ENCODE assay signal across 8 cellular contexts in genomic region chr3:39383913-39384664, GRCh38. TPM values are rescaled to one million over a fixed set of nuclear protein-coding genes. Genes with fewer than 3 reads are reported as not detected.
DNase-seq lines count a peak whose midpoint lies in the region; ATAC-seq, FAIRE-seq and TF ChIP-seq lines count a peak whose summit lies in the region.

No MANE protein-coding gene starts in this region.

- peak overlapping the region; percentile 71 for H4K5ac ChIP-seq in H1 (ENCODE audit: insufficient read length, low read depth, low read length)

- no peak overlapping the region for H2AK5ac ChIP-seq in H1 (ENCODE audit: low read depth, low read length)

- peak overlapping the region; percentile 56 for H3K56ac ChIP-seq in H1 (replicated peaks; ENCODE audit: insufficient read length, low read depth, low read length)

- H2BK120ac ChIP-seq in H1 (replicated peaks; ENCODE audit: low read depth, low read length) = no peak overlapping the region

- H3K27me3 Mint-ChIP-seq in mesothelial cell of epicardium (ENCODE audit: low read depth) = no peaks in the 10 kb centered on the region

- H3K14ac ChIP-seq in H1 (ENCODE audit: insufficient read length) = no peak overlapping the region

- no peak for TF ChIP-seq RAD21 in H1 (IDR thresholded peaks at IDR 0.05 in 1 of 2, conservative IDR thresholded peaks at IDR 0.05 in 1 of 2; ENCODE audit: low read depth in 2 of 2, low read length in 2 of 2)

- H2AFZ ChIP-seq in H1 (ENCODE audit: low read length) = no peak overlapping the region

- peaks cover 0 to 3% (median under 1%) of the 10 kb centered on the region in 4 experiments; a peak in 3 of 8 replicates for H3K36me3 ChIP-seq in H1 (ENCODE audit: control insufficient read depth in 2 of 4, insufficient read depth in 4 of 4, low read length in 3 of 4)

- no peaks in the 10 kb centered on the region; the same call in 1 of the 2 replicates for H3K23me2 ChIP-seq in H1 (ENCODE audit: low read depth, low read length)

- H2BK15ac ChIP-seq in H1 (ENCODE audit: low read length) = no peak overlapping the region

- FAIRE-seq in H1 (lab: Jason Lieb, UNC) = no peak

- TF ChIP-seq CTCF in AG09309 (IDR thresholded peaks at IDR 0.05; ENCODE audit: control insufficient read depth, insufficient read depth, low read depth, low read length, missing control alignments) (peak; percentile 10), H1 (IDR thresholded peaks at IDR 0.05; ENCODE audit: control extremely low read depth in 1 of 3, insufficient read depth in 1 of 3, low read depth in 1 of 3, low read length in 3 of 3) (no peak), mesothelial cell of epicardium (IDR thresholded peaks at IDR 0.05; ENCODE audit: unreplicated experiment) (no peak)

- peak overlapping the region; percentile 83 for H4K91ac ChIP-seq in H1 (replicated peaks; ENCODE audit: insufficient read length, low read length)

- H3K27ac ChIP-seq in H1 (ENCODE audit: low read depth, low read length) = peak overlapping the region; percentile 90

- H3K4me3 Mint-ChIP-seq in mesothelial cell of epicardium = peak overlapping the region; percentile 99

- H3K79me2 ChIP-seq in H1 (ENCODE audit: control insufficient read depth in 1 of 2, insufficient read depth in 2 of 2, low read length in 2 of 2) = peaks cover 30 to 53% of the 10 kb centered on the region in 2 experiments

- no peak overlapping the region for H2BK12ac ChIP-seq in H1 (ENCODE audit: low read depth, low read length)

- 2% methylated on average over 55 of the region's 63 CpGs; no CpG with 5 or more reads in 1 of the 2 experiments for WGBS in H1 (ENCODE audit: extremely low coverage in 1 of 2, insufficient coverage in 1 of 2, insufficient read length in 1 of 2, insufficient replicate concordance in 2 of 2, low coverage in 1 of 2, low lambda C conversion rate in 2 of 2, missing lambda C conversion rate in 1 of 2), 2 experiments

- H3K18ac ChIP-seq in H1 (ENCODE audit: extremely low read depth, low read length) = peak overlapping the region; percentile 90; the same call in 1 of the 2 replicates

- DNase-seq in AG09309 (ENCODE audit: low read depth) (peak; percentile 63), H1 (ENCODE audit: low read depth in 1 of 2, low spot score in 2 of 2) (peak; percentile 82 to 96), mesothelial cell of epicardium (ENCODE audit: low spot score in 2 of 2, unreplicated experiment in 2 of 2) (peak; percentile 92 to 96), NCI-H524 treated with DMSO at 0.1 percent for 48 hours (lab: John Stamatoyannopoulos, UW) (no peak)
- DNase-seq in activated CD4-positive, alpha-beta T cell treated with anti-CD3 and anti-CD28 coated beads, Interleukin-2, amount 50 U/mL, for 4 hours = peak; percentile 91 to 92
- peak; percentile 95 to 98 for DNase-seq in stimulated activated CD8-positive, alpha-beta memory T cell treated with anti-CD3 and anti-CD28 coated beads, Interleukin-2, amount 100 ng/mL, for 48 hours (ENCODE audit: low read depth in 2 of 2)

- peak overlapping the region; percentile 88 for H2BK5ac ChIP-seq in H1 (ENCODE audit: low read depth, low read length)

- peaks cover 22% of the 10 kb centered on the region for H3K79me1 ChIP-seq in H1 (ENCODE audit: low read depth, low read length)

- no peak for TF ChIP-seq EP300 in H1 (IDR thresholded peaks at IDR 0.05; ENCODE audit: borderline replicate concordance in 1 of 2, low read depth in 2 of 2, low read length in 2 of 2)

- peak overlapping the region; percentile 92; the same call in 1 of the 2 replicates for H4K8ac ChIP-seq in H1 (ENCODE audit: extremely low read depth, insufficient read depth, low read length)

- peak; percentile 73 for ATAC-seq in GM19372 (IDR thresholded peaks at IDR 0.05; ENCODE audit: low read depth, unreplicated experiment)
- peak; percentile 59 for ATAC-seq in HG03558 (IDR thresholded peaks at IDR 0.05; ENCODE audit: extremely low read depth, unreplicated experiment)

- peak overlapping the region; percentile 46 for H3K4ac ChIP-seq in H1 (replicated peaks; ENCODE audit: insufficient read length, low read depth, low read length)

- H3K36me3 Mint-ChIP-seq in mesothelial cell of epicardium = no peaks in the 10 kb centered on the region

- H3K4me1 ChIP-seq in H1 (replicated peaks in 1 of 4; ENCODE audit: control insufficient read depth in 3 of 4, insufficient read depth in 4 of 4, low read length in 3 of 4) = peaks cover 3 to 6% (median 5%) of the 10 kb centered on the region in 4 experiments; a peak in 6 of 7 replicates

- CTCF ChIA-PET in H1 (lab: Charles Lee; ENCODE audit: partially characterized antibody) = interaction anchor here (0.9 to 2.0 kb wide), 3 partner anchors 15 to 23 kb away, joined by 3 to 8 read pairs (median 3); no protein-coding TSS in a partner anchor

- H3K9ac ChIP-seq in H1 (replicated peaks in 1 of 4; ENCODE audit: extremely low read depth in 1 of 4, low read depth in 3 of 4, low read length in 3 of 4) = peak overlapping the region; percentile 86 to 89 (median 88)

- H3K4me2 ChIP-seq in H1 (ENCODE audit: insufficient read depth in 1 of 2, low read depth in 2 of 2, low read length in 2 of 2) = peak overlapping the region; percentile 72 to 77

- peak overlapping the region; percentile 99 for H3K27ac Mint-ChIP-seq in mesothelial cell of epicardium

- no peaks in the 10 kb centered on the region for H3K27me3 ChIP-seq in H1 (replicated peaks in 1 of 4; ENCODE audit: control insufficient read depth in 3 of 4, extremely low read depth in 1 of 4, insufficient read depth in 3 of 4, low read length in 3 of 4)

- H3K4me3 ChIP-seq in AG09309 (ENCODE audit: control insufficient read depth, low read depth, low read length) = peak overlapping the region; percentile 54
- H3K4me3 ChIP-seq in H1 (ENCODE audit: extremely low read depth in 1 of 4, insufficient read depth in 2 of 4, low read depth in 3 of 4, low read length in 4 of 4) = peak overlapping the region; percentile 68 to 93 (median 86)

- peaks cover 7 to 21% of the 10 kb centered on the region in 2 experiments for H4K20me1 ChIP-seq in H1 (replicated peaks in 1 of 2; ENCODE audit: control insufficient read depth in 1 of 2, insufficient read depth in 2 of 2, low read length in 2 of 2)

- H2BK20ac ChIP-seq in H1 (ENCODE audit: low read length) = no peak overlapping the region

- POLR2A ChIA-PET in H1 (lab: Charles Lee; ENCODE audit: partially characterized antibody) = interaction anchor here (0.7 to 33.7 kb wide), 4 partner anchors 12 to 200 kb away, joined by 3 to 771 read pairs (median 8); partner anchors contain the start of gene RPSA

- no peak overlapping the region for H3K23ac ChIP-seq in H1 (ENCODE audit: insufficient read length)

- TF ChIP-seq POLR2A in H1 (IDR thresholded peaks at IDR 0.05; ENCODE audit: control extremely low read depth in 1 of 2, low read depth in 2 of 2, low read length in 2 of 2) = peak; percentile 88 to 96

- peaks cover 24% of the 10 kb centered on the region for H3K4me1 Mint-ChIP-seq in mesothelial cell of epicardium

- H3K9me3 ChIP-seq in H1 (ENCODE audit: insufficient read depth in 2 of 2, low read depth in 1 of 2, low read length in 1 of 2) = no peaks in the 10 kb centered on the region

- no peaks in the 10 kb centered on the region for H3K9me3 Mint-ChIP-seq in mesothelial cell of epicardium

TF ChIP-seq in H1, 55 proteins besides CTCF, POLR2A, EP300 and RAD21 (continues in another document):
- TF ChIP-seq EGR1 (IDR thresholded peaks at IDR 0.05; ENCODE audit: borderline replicate concordance, low read depth, low read length) (no peak), CHD2 (IDR thresholded peaks at IDR 0.05; ENCODE audit: low read length) (peak; percentile 57), RNF2 (IDR thresholded peaks at IDR 0.05; ENCODE audit: borderline replicate concordance, low read depth, low read length, missing control alignments, poor library complexity, severe bottlenecking) (no peak), SP4 (IDR thresholded peaks at IDR 0.05; ENCODE audit: low read length) (no peak), HDAC6 (IDR thresholded peaks at IDR 0.05; ENCODE audit: low read depth, low read length) (no peak), SAP30 (IDR thresholded peaks at IDR 0.05; ENCODE audit: insufficient read depth, insufficient replicate concordance, low read length) (peak; percentile 5), TCF12 (IDR thresholded peaks at IDR 0.05; ENCODE audit: low read depth, low read length) (no peak)

RNA-seq across cellular contexts. Expression of gene SLC25A38, which starts 0.9 kb away (rescaled TPM):
- 37.3 and 41.2 TPM in 2 replicates for total RNA-seq in H1 (2021; fragmentation: NEBNext Ultra II Directional; extraction: Animal tissue kit (Norgen Biotek cat#: 25700))
- polyA plus RNA-seq in H1 (2011; rRNA removed) = 45.8 and 49.9 TPM in 2 replicates
- 47.5 TPM for polyA plus RNA-seq in H1 (2011; cell fraction: cytosol; rRNA removed)
- polyA plus RNA-seq in H1 (2011; cell fraction: nucleus; rRNA removed) = 61.3 TPM
- 39.7 to 42.3 TPM (median 40.9 TPM) in 4 replicates for polyA plus RNA-seq in H1 (2012, experiment 1 of 2)
- polyA plus RNA-seq in H1 (2012, experiment 2 of 2) = 52.9 TPM
- polyA plus RNA-seq in H1 (2013, experiment 1 of 2) = 30.1 TPM
- polyA plus RNA-seq in H1 (2013, experiment 2 of 2) = 28.8 TPM
- 54.0 and 57.1 TPM in 2 replicates for polyA minus RNA-seq in H1 (2011; rRNA and poly(A)+ RNA removed)
- 33.5 TPM for polyA minus RNA-seq in H1 (2011; cell fraction: cytosol; rRNA and poly(A)+ RNA removed)
- 26.5 TPM for polyA minus RNA-seq in H1 (2011; cell fraction: nucleus; rRNA and poly(A)+ RNA removed)
- total RNA-seq in mesothelial cell of epicardium = 25.6 to 28.4 TPM (median 28.1 TPM) in 3 replicates

RNA-seq across cellular contexts. Expression of gene RPSA, which starts 22.4 kb away (rescaled TPM):
- 2,661 and 2,701 TPM in 2 replicates for total RNA-seq in H1 (2021; fragmentation: NEBNext Ultra II Directional; extraction: Animal tissue kit (Norgen Biotek cat#: 25700))
- 6,179 and 7,468 TPM in 2 replicates for polyA plus RNA-seq in H1 (2011; rRNA removed)
- polyA plus RNA-seq in H1 (2011; cell fraction: cytosol; rRNA removed) = 5,894 TPM
- polyA plus RNA-seq in H1 (2011; cell fraction: nucleus; rRNA removed) = 4,842 TPM
- polyA plus RNA-seq in H1 (2012, experiment 1 of 2) = 3,669 to 3,863 TPM (median 3,701 TPM) in 4 replicates
- polyA plus RNA-seq in H1 (2012, experiment 2 of 2) = 4,373 TPM
- polyA plus RNA-seq in H1 (2013, experiment 1 of 2) = 2,392 TPM
- polyA plus RNA-seq in H1 (2013, experiment 2 of 2) = 2,410 TPM
- 2,760 and 3,109 TPM in 2 replicates for polyA minus RNA-seq in H1 (2011; rRNA and poly(A)+ RNA removed)
- 967 TPM for polyA minus RNA-seq in H1 (2011; cell fraction: cytosol; rRNA and poly(A)+ RNA removed)
- polyA minus RNA-seq in H1 (2011; cell fraction: nucleus; rRNA and poly(A)+ RNA removed) = 1,051 TPM
- 1,061 to 1,093 TPM (median 1,080 TPM) in 3 replicates for total RNA-seq in mesothelial cell of epicardium

RNA-seq across cellular contexts. Expression of gene CCR8, which starts 54.6 kb away (rescaled TPM):
- not detected in 2 replicates for total RNA-seq in H1 (2021; fragmentation: NEBNext Ultra II Directional; extraction: Animal tissue kit (Norgen Biotek cat#: 25700))
- 0.33 and 0.35 TPM in 2 replicates for polyA plus RNA-seq in H1 (2011; rRNA removed)
- polyA plus RNA-seq in H1 (2011; cell fraction: cytosol; rRNA removed) = 0.12 TPM
- 0.56 TPM for polyA plus RNA-seq in H1 (2011; cell fraction: nucleus; rRNA removed)
- 0.18 to 0.56 TPM (median 0.33 TPM) in 4 replicates for polyA plus RNA-seq in H1 (2012, experiment 1 of 2)
- polyA plus RNA-seq in H1 (2012, experiment 2 of 2) = not detected
- polyA plus RNA-seq in H1 (2013, experiment 1 of 2) = 0.16 TPM
- polyA plus RNA-seq in H1 (2013, experiment 2 of 2) = 0.20 TPM
- 1.5 TPM in 2 replicates for polyA minus RNA-seq in H1 (2011; rRNA and poly(A)+ RNA removed)
- not detected for polyA minus RNA-seq in H1 (2011; cell fraction: cytosol; rRNA and poly(A)+ RNA removed)
- polyA minus RNA-seq in H1 (2011; cell fraction: nucleus; rRNA and poly(A)+ RNA removed) = 0.70 TPM
- not detected in 3 replicates for total RNA-seq in mesothelial cell of epicardium
